Comparison of ENCODE assay signal across 8 cellular contexts in the genomic region with DNA sequence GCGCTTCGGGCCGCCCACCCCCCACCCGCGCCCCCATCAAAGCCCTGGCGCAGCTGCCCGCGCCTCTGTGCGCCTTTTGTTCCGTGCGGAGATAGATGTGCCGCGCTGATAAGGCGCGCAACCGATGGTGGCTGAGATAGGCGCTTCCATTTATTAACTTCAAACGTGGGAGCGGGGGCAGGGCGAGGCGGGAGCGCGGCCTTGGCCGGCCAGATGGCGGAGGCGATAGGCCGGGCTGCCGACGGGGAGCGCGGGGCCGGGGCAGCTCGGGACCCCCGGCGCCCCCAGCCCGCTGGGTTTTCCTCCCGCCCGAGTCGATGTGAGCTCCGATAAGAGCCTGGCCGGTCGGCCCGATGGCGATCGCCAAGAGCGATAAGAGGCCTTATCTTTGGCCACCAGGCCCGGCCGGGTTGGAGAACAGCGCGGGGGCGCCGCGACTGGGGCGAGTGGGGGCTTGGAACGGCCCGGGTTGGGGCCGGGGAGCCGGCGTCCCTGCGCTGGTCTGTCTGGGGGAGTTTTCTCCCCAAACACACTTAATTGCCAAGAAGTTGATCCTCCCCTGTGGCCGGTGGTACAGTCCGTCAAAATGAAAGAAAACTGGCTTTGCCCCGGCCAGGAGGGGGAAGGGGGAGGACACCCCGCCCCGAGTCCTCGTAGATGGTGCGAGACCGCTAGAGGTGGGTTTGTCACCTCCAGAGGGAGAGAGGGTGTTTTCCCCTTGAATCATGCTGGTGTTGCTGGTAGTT. TPM values are rescaled to one million over a fixed set of nuclear protein-coding genes. Genes with fewer than 3 reads are reported as not detected.
A peak's percentile ranks its signal among the peaks of the same experiment; 100 is the strongest.
DNase-seq lines count a peak whose midpoint lies in the region; ATAC-seq, FAIRE-seq and TF ChIP-seq lines count a peak whose summit lies in the region.

No MANE protein-coding gene starts in this region.

- WGBS in mesendoderm (ENCODE audit: extremely low coverage, insufficient coverage, low lambda C conversion rate): no CpG with 5 or more reads among the region's 68 CpGs

- no peak for TF ChIP-seq POLR2A in GM12891 (IDR thresholded peaks at IDR 0.05; ENCODE audit: low read depth, low read length)

- TF ChIP-seq CTCF in WI38 (IDR thresholded peaks at IDR 0.05; ENCODE audit: low read depth, low read length): no peak
- no peak for TF ChIP-seq CTCF in cardiac fibroblast (IDR thresholded peaks at IDR 0.05; ENCODE audit: low read depth, low read length)

- H3K79me2 ChIP-seq in mesendoderm (ENCODE audit: control insufficient read depth, insufficient read depth, low read length): peaks cover 28% of the 10 kb centered on the region

- no peak overlapping the region for H2AK5ac ChIP-seq in mesendoderm (ENCODE audit: low read length)

- no peak overlapping the region for H2BK120ac ChIP-seq in mesendoderm (ENCODE audit: low read depth, low read length)

- H3K36me3 ChIP-seq in mesendoderm (ENCODE audit: control insufficient read depth, insufficient read depth, low read length): no peaks in the 10 kb centered on the region

- H4K5ac ChIP-seq in mesendoderm (ENCODE audit: low read length): no peak overlapping the region

- peak; percentile 78 for DNase-seq in GM12891 (ENCODE audit: insufficient read length, low spot score)
- peak; percentile 45 to 70 for DNase-seq in cardiac fibroblast (ENCODE audit: low read depth in 2 of 2)
- DNase-seq in mesendoderm: peak; percentile 82
- peak; percentile 88 for DNase-seq in stimulated activated CD8-positive, alpha-beta memory T cell treated with anti-CD3 and anti-CD28 coated beads, Interleukin-4, amount 100 ng/mL, for 48 hours
- DNase-seq in superior temporal gyrus (ENCODE audit: extremely low spot score): no peak

- H3K27me3 ChIP-seq in mesendoderm (ENCODE audit: insufficient read depth, low read length, poor library complexity): no peaks in the 10 kb centered on the region

- H3K27ac ChIP-seq in mesendoderm (ENCODE audit: low read depth, low read length): no peak overlapping the region

- no peak overlapping the region for H4K8ac ChIP-seq in mesendoderm (ENCODE audit: low read depth, low read length)

- peak overlapping the region; percentile 33 for H3K4me2 ChIP-seq in mesendoderm (ENCODE audit: low read length)

- peaks cover 8% of the 10 kb centered on the region for H3K4me1 ChIP-seq in mesendoderm (ENCODE audit: control insufficient read depth, low read depth, low read length)

- H3K4ac ChIP-seq in mesendoderm (ENCODE audit: low read depth, low read length): peak overlapping the region; percentile 0

- FAIRE-seq in GM12891 (lab: Jason Lieb, UNC): peak; percentile 92

- peak overlapping the region; percentile 45 for H3K9ac ChIP-seq in mesendoderm (ENCODE audit: low read length)

- H3K4me3 ChIP-seq in WI38 (ENCODE audit: low read depth, low read length): peak overlapping the region; percentile 63
- H3K4me3 ChIP-seq in cardiac fibroblast (replicated peaks in 1 of 2; ENCODE audit: low read depth in 2 of 2, low read length in 2 of 2): peak overlapping the region; percentile 55 to 56
- H3K4me3 ChIP-seq in mesendoderm (ENCODE audit: low read length): no peak overlapping the region

- no peak overlapping the region for H2BK5ac ChIP-seq in mesendoderm (ENCODE audit: low read length)

- no peak overlapping the region for H2BK15ac ChIP-seq in mesendoderm (replicated peaks; ENCODE audit: low read depth)

- peaks cover 18% of the 10 kb centered on the region for H3K79me1 ChIP-seq in mesendoderm (ENCODE audit: low read length)

- H3K23ac ChIP-seq in mesendoderm (ENCODE audit: low read length): no peak overlapping the region

- ATAC-seq in HG03342 (IDR thresholded peaks at IDR 0.05; ENCODE audit: unreplicated experiment) (peak; percentile 21), HG02623 (IDR thresholded peaks at IDR 0.05; ENCODE audit: unreplicated experiment) (no peak)

- peak overlapping the region; percentile 18 for H3K56ac ChIP-seq in mesendoderm (ENCODE audit: low read length)

- H3K18ac ChIP-seq in mesendoderm (ENCODE audit: low read length): peak overlapping the region; percentile 22

TF ChIP-seq in GM12891, 5 proteins besides CTCF, POLR2A, EP300 and RAD21:
- no peak for TF ChIP-seq POLR2AphosphoS5 (IDR thresholded peaks at IDR 0.05; ENCODE audit: low read depth, low read length)
- TF ChIP-seq SPI1 (IDR thresholded peaks at IDR 0.05; ENCODE audit: low read depth, low read length): no peak
- no peak for TF ChIP-seq TAF1 (IDR thresholded peaks at IDR 0.05; ENCODE audit: low read depth, low read length)
- TF ChIP-seq POU2F2 (IDR thresholded peaks at IDR 0.05; ENCODE audit: low read depth, low read length): no peak
- no peak for TF ChIP-seq PAX5 (IDR thresholded peaks at IDR 0.05; ENCODE audit: insufficient read depth, low read length, severe bottlenecking)

RNA-seq across cellular contexts. Expression of a gene that starts 2.7 kb away (rescaled TPM):
- polyA plus RNA-seq in GM12891 (2012; ENCODE audit: low read depth, missing spikeins): 0.87 TPM
- 2.5 TPM for polyA plus RNA-seq in mesendoderm (2013, experiment 1 of 2)
- polyA plus RNA-seq in mesendoderm (2013, experiment 2 of 2): 2.5 TPM
